27 cellular contexts compared by ENCODE assay signal in the genomic region with DNA sequence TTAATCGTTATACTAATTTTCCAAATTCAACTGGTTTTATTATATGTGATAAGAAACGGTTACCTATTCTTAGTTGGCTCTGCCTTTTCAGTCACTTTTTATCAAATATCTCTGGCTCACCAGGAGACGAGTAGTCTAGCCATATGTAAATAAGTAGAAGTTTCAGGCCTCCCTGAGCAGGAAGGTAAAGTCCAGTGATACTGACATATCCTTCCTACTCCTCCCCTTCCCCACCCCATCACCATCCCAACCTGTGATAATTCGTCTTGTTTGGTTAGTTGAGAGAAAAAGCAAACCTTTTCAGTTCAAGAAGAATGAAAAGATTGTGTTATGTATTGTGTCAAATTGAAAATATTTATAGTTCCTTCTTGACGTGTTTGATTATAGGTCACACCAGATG.
"Had no signal": no experiment of that assay in that cellular context is flagged by ENCODE, and none has a peak within 500 bp of the region (broad histone marks: within the 10 kb centered on the region; RNA-seq: fewer than 3 reads in every experiment).

No MANE protein-coding gene starts in this region.

- H3K4me3 ChIP-seq: ascending aorta, SJCRH30 had no signal

- H3K27ac Mint-ChIP-seq: activated CD4-positive, alpha-beta memory T cell treated with anti-CD3 and anti-CD28 coated beads for 36 hours; activated CD4-positive, alpha-beta T cell treated with anti-CD3 and anti-CD28 coated beads, Interleukin-2, amount 10 ng/mL, durations not matched to agents 7 days and 5 days; activated naive CD4-positive, alpha-beta T cell treated with anti-CD3 and anti-CD28 coated beads, Interleukin-2, amount 50 U/mL, for 24 hours; activated naive CD8-positive, alpha-beta T cell treated with anti-CD3 and anti-CD28 coated beads, Interleukin-2, amount 50 U/mL, for 24 hours; brain had no signal

- H3K4me3 Mint-ChIP-seq: activated CD4-positive, alpha-beta memory T cell treated with anti-CD3 and anti-CD28 coated beads for 36 hours; activated CD4-positive, alpha-beta T cell treated with anti-CD3 and anti-CD28 coated beads, Interleukin-2, amount 10 ng/mL, durations not matched to agents 7 days and 5 days; activated naive CD4-positive, alpha-beta T cell treated with anti-CD3 and anti-CD28 coated beads, Interleukin-2, amount 50 U/mL, for 24 hours; activated naive CD8-positive, alpha-beta T cell treated with anti-CD3 and anti-CD28 coated beads, Interleukin-2, amount 50 U/mL, for 24 hours; brain; central memory CD8-positive, alpha-beta T cell had no signal

- ATAC-seq: activated naive CD8-positive, alpha-beta T cell treated with anti-CD3 and anti-CD28 coated beads, Interleukin-2, amount 50 U/mL, for 24 hours; Panc1 had no signal

- H3K27me3 Mint-ChIP-seq: activated CD4-positive, alpha-beta memory T cell treated with anti-CD3 and anti-CD28 coated beads for 36 hours; activated CD4-positive, alpha-beta T cell treated with anti-CD3 and anti-CD28 coated beads, Interleukin-2, amount 10 ng/mL, durations not matched to agents 7 days and 5 days; activated naive CD4-positive, alpha-beta T cell treated with anti-CD3 and anti-CD28 coated beads, Interleukin-2, amount 50 U/mL, for 24 hours; activated naive CD8-positive, alpha-beta T cell treated with anti-CD3 and anti-CD28 coated beads, Interleukin-2, amount 50 U/mL, for 24 hours; brain; central memory CD8-positive, alpha-beta T cell had no signal

- H3K27ac ChIP-seq: ascending aorta, RWPE1, SJCRH30, VCaP had no signal

- H3K9me3 ChIP-seq: ascending aorta, SJCRH30, SK-N-SH had no signal

- DNase-seq: activated CD4-positive, alpha-beta memory T cell treated with anti-CD3 and anti-CD28 coated beads for 36 hours; activated CD4-positive, alpha-beta T cell treated with anti-CD3 and anti-CD28 coated beads, Interleukin-2, amount 10 ng/mL, durations not matched to agents 7 days and 5 days; activated CD4-positive, CD25-positive, alpha-beta regulatory T cell; activated CD8-positive, alpha-beta memory T cell treated with anti-CD3 and anti-CD28 coated beads for 24 hours; activated naive CD8-positive, alpha-beta T cell treated with anti-CD3 and anti-CD28 coated beads, Interleukin-2, amount 50 U/mL, for 24 hours; activated T-cell treated with anti-CD3 and anti-CD28 coated beads for 4 hours; amniotic stem cell; NCI-H1048; NCI-H146; NCI-H1930; NCI-H2171 treated with DMSO at 0.1 percent for 48 hours; NCI-H226; NCI-H510A; NCI-H526 treated with DMSO at 0.1 percent for 48 hours; NCI-H82; OCI-M1; Right ventricle myocardium superior; SJCRH30; SK-N-SH; T-helper 1 cell had no signal

- H3K9ac ChIP-seq: SK-N-SH had no signal

- H3K4me1 ChIP-seq: ascending aorta, SJCRH30 had no signal

- H3K27me3 ChIP-seq: ascending aorta, SJCRH30 had no signal

- H3K9me3 Mint-ChIP-seq: activated CD4-positive, alpha-beta memory T cell treated with anti-CD3 and anti-CD28 coated beads for 36 hours; activated CD4-positive, alpha-beta T cell treated with anti-CD3 and anti-CD28 coated beads, Interleukin-2, amount 10 ng/mL, durations not matched to agents 7 days and 5 days; activated naive CD4-positive, alpha-beta T cell treated with anti-CD3 and anti-CD28 coated beads, Interleukin-2, amount 50 U/mL, for 24 hours; activated naive CD8-positive, alpha-beta T cell treated with anti-CD3 and anti-CD28 coated beads, Interleukin-2, amount 50 U/mL, for 24 hours; brain; central memory CD8-positive, alpha-beta T cell had no signal

- H3K4me2 ChIP-seq: SK-N-SH had no signal
